8 cellular contexts compared by ENCODE assay signal in genomic region chr14:64914237-64914971, GRCh38. TPM values are rescaled to one million over a fixed set of nuclear protein-coding genes. Genes with fewer than 3 reads are reported as not detected.
DNase-seq lines count a peak whose midpoint lies in the region; ATAC-seq and TF ChIP-seq lines count a peak whose summit lies in the region.

TSS of gene CHURC1 (plus strand) at chr14:64914455. CDS start at chr14:64914496, 41 bp downstream.

- peaks cover 3 to 27% (median 8%) of the 10 kb centered on the region in 3 donors for H3K36me3 Mint-ChIP-seq in CD8-positive, alpha-beta memory T cell

- peak within 1 kb of the TSS; percentile 98 for H3K27ac ChIP-seq in CD8-positive, alpha-beta memory T cell (ENCODE audit: low read depth, low read length)
- peak within 1 kb of the TSS; percentile 87 to 99 for H3K27ac ChIP-seq in lung (ENCODE audit: low read depth in 1 of 2, low read length in 1 of 2)

- peak within 1 kb of the TSS; percentile 90 for H3K4me3 ChIP-seq in CD8-positive, alpha-beta memory T cell (ENCODE audit: low read length)
- peak within 1 kb of the TSS; percentile 95 for H3K4me3 ChIP-seq in lung

- no peaks in the 10 kb centered on the region for H3K36me3 ChIP-seq in CD8-positive, alpha-beta memory T cell (ENCODE audit: insufficient read depth, low read length)
- no peaks in the 10 kb centered on the region for H3K36me3 ChIP-seq in lung (ENCODE audit: control insufficient read depth in 2 of 2, insufficient read depth in 2 of 2, low read length in 2 of 2)

- no peaks in the 10 kb centered on the region for H3K9me3 ChIP-seq in CD8-positive, alpha-beta memory T cell (ENCODE audit: low read length)
- H3K9me3 ChIP-seq in lung (ENCODE audit: control insufficient read depth in 2 of 2, insufficient read depth in 1 of 2, low read length in 1 of 2): no peaks in the 10 kb centered on the region

- H3K4me3 Mint-ChIP-seq in CD8-positive, alpha-beta memory T cell: peak within 1 kb of the TSS; percentile 86 to 96 (median 91)

- H3K27me3 ChIP-seq in CD8-positive, alpha-beta memory T cell (ENCODE audit: insufficient read depth, low read length, poor library complexity, severe bottlenecking): no peaks in the 10 kb centered on the region
- no peaks in the 10 kb centered on the region for H3K27me3 ChIP-seq in lung (ENCODE audit: control insufficient read depth, insufficient read depth)

- ATAC-seq in GM19468 (IDR thresholded peaks at IDR 0.05; ENCODE audit: extremely low read depth, unreplicated experiment) (peak; percentile 92), lung (ENCODE audit: insufficient read depth, low FRiP score) (peak; percentile 99)

- peak; percentile 93 to 99 (median 97) for DNase-seq in CD8-positive, alpha-beta memory T cell
- DNase-seq in HS-5 (ENCODE audit: low read depth) (peak; percentile 95), lung (ENCODE audit: low spot score) (peak; percentile 100)
- peak; percentile 96 for DNase-seq in NK-92 treated with Interleukin-12 subunit alpha and Interleukin-12 subunit beta, amount 100 ng/mL, for 24 hours (lab: John Stamatoyannopoulos, UW)
- peak; percentile 97 for DNase-seq in activated CD8-positive, alpha-beta memory T cell treated with anti-CD3 and anti-CD28 coated beads for 24 hours
- peak; percentile 98 for DNase-seq in effector CD8-positive, alpha-beta T cell (lab: John Stamatoyannopoulos, UW)
- DNase-seq in stimulated activated CD4-positive, alpha-beta T cell treated with anti-CD3 and anti-CD28 coated beads, TNF-alpha, amount 100 ng/mL, for 4 hours (ENCODE audit: low read depth in 3 of 3): peak; percentile 82 to 97 (median 97)

- CTCF ChIA-PET in CD8-positive, alpha-beta memory T cell (lab: Charles Lee): interaction anchor here (0.6 to 1.8 kb wide), 6 partner anchors 10 to 357 kb away, joined by 3 to 10 read pairs (median 4); no protein-coding TSS in a partner anchor

- peaks cover 46% of the 10 kb centered on the region for H3K4me1 ChIP-seq in CD8-positive, alpha-beta memory T cell (ENCODE audit: insufficient read depth, low read length)
- H3K4me1 ChIP-seq in lung (ENCODE audit: control insufficient read depth in 2 of 2, insufficient read depth in 2 of 2, low read length in 2 of 2): peaks cover 5 to 10% of the 10 kb centered on the region in 2 donors

- POLR2A ChIA-PET in CD8-positive, alpha-beta memory T cell (lab: Charles Lee): interaction anchor here (0.6 to 1.7 kb wide), 13 partner anchors 10 to 1079 kb away, joined by 3 to 12 read pairs (median 4); partner anchors contain the start of gene FNTB

- H3K27ac Mint-ChIP-seq in CD8-positive, alpha-beta memory T cell: peak within 1 kb of the TSS; percentile 92 to 100 (median 97)

- 0% methylated on average over 45 to 49 of the region's 49 CpGs for WGBS in lung, 2 donors

- H3K4me1 Mint-ChIP-seq in CD8-positive, alpha-beta memory T cell: peaks cover 48 to 51% (median 50%) of the 10 kb centered on the region in 3 donors

- H3K27me3 Mint-ChIP-seq in CD8-positive, alpha-beta memory T cell: peaks cover 2 to 12% of the 10 kb centered on the region in 2 donors

- TF ChIP-seq CTCF in lung (IDR thresholded peaks at IDR 0.05; ENCODE audit: control extremely low read depth, extremely low read depth): no peak

- H3K9me3 Mint-ChIP-seq in CD8-positive, alpha-beta memory T cell: peaks cover 0 to 3% (median 0%) of the 10 kb centered on the region in 5 donors

RNA-seq across cellular contexts. Expression of gene CHURC1, which starts in this region (rescaled TPM):
- total RNA-seq in CD8-positive, alpha-beta memory T cell: 10 to 100 TPM; 44.0 to 54.8 TPM
- polyA plus RNA-seq in CD8-positive, alpha-beta memory T cell: 171 TPM
- 10 to 100 TPM; 50.0 to 62.6 TPM for total RNA-seq in lung
- 10 to 100 TPM; 37.2 to 43.8 TPM for polyA plus RNA-seq in lung

Comparison
In these comparisons a context has a peak if more than half of its experiments do, and no peak if none do; other contexts are left out.
1. Peak in every context shown above with its lines: DNase-seq, ATAC-seq, H3K4me3 ChIP-seq and H3K27ac ChIP-seq.